ENCODE assay signal across 18 cellular contexts in genomic region chr12:121025442-121026226, GRCh38. TPM values are rescaled to one million over a fixed set of nuclear protein-coding genes. Genes with fewer than 3 reads are reported as not detected.
DNase-seq lines count a peak whose midpoint lies in the region; ATAC-seq, FAIRE-seq and TF ChIP-seq lines count a peak whose summit lies in the region.
"Had no signal": no experiment of that assay in that cellular context is flagged by ENCODE, and none has a peak within 500 bp of the region (broad histone marks: within the 10 kb centered on the region; RNA-seq: fewer than 3 reads in every experiment).

No MANE protein-coding gene starts in this region.

- H3K9me3 ChIP-seq in Peyer's patch (no peaks in the 10 kb centered on the region), small intestine (ENCODE audit: control insufficient read depth, low read depth) (no peaks in the 10 kb centered on the region)
- H3K9me3 ChIP-seq: suprapubic skin had no signal

- H3K36me3 ChIP-seq in GM23338 (ENCODE audit: insufficient read depth) (no peaks in the 10 kb centered on the region), Peyer's patch (no peaks in the 10 kb centered on the region), small intestine (ENCODE audit: control insufficient read depth in 2 of 2, insufficient read depth in 2 of 2, low read length in 2 of 2) (peaks cover 0 to under 1% of the 10 kb centered on the region in 2 donors)
- H3K36me3 ChIP-seq: suprapubic skin had no signal

- no peaks in the 10 kb centered on the region for H4K20me1 ChIP-seq in GM23338 (replicated peaks; ENCODE audit: insufficient read depth)

- H3K27me3 ChIP-seq in GM23338 (ENCODE audit: insufficient read depth) = no peaks in the 10 kb centered on the region
- H3K27me3 ChIP-seq in Peyer's patch = no peaks in the 10 kb centered on the region
- no peaks in the 10 kb centered on the region for H3K27me3 ChIP-seq in small intestine (ENCODE audit: control insufficient read depth in 2 of 2, insufficient read depth in 2 of 2, low read length in 2 of 2)
- H3K27me3 ChIP-seq: suprapubic skin had no signal

- no peak for ATAC-seq in GM23338
- peak; percentile 90 for ATAC-seq in left lobe of liver
- ATAC-seq: activated CD8-positive, alpha-beta T cell treated with anti-CD3 and anti-CD28 coated beads, Interleukin-2, amount 10 ng/mL, durations not matched to agents 7 days and 5 days; activated naive CD8-positive, alpha-beta T cell treated with anti-CD3 and anti-CD28 coated beads, Interleukin-2, amount 50 U/mL, for 24 hours; activated T-helper 17 cell treated with anti-CD3 and anti-CD28 coated beads, Interleukin-2, amount 50 U/mL, for 72 hours; left ventricle myocardium superior had no signal

- H3K4me3 Mint-ChIP-seq in GM23338 = no peak overlapping the region
- H3K4me3 Mint-ChIP-seq: activated CD8-positive, alpha-beta T cell treated with anti-CD3 and anti-CD28 coated beads, Interleukin-2, amount 10 ng/mL, durations not matched to agents 7 days and 5 days; activated naive CD8-positive, alpha-beta T cell treated with anti-CD3 and anti-CD28 coated beads, Interleukin-2, amount 50 U/mL, for 24 hours; activated T-helper 17 cell treated with anti-CD3 and anti-CD28 coated beads, Interleukin-2, amount 50 U/mL, for 72 hours; nephron had no signal

- no peak overlapping the region for H3K4me2 ChIP-seq in GM23338

- H3K36me3 Mint-ChIP-seq in GM23338 (ENCODE audit: low read depth) = no peaks in the 10 kb centered on the region

- no peaks in the 10 kb centered on the region for H3K4me1 Mint-ChIP-seq in GM23338
- H3K4me1 Mint-ChIP-seq: activated naive CD8-positive, alpha-beta T cell treated with anti-CD3 and anti-CD28 coated beads, Interleukin-2, amount 50 U/mL, for 24 hours; activated T-helper 17 cell treated with anti-CD3 and anti-CD28 coated beads, Interleukin-2, amount 50 U/mL, for 72 hours; nephron had no signal

- TF ChIP-seq CTCF in GM23338 (conservative IDR thresholded peaks at IDR 0.05; ENCODE audit: low read depth in 2 of 2) (no peak), Peyer's patch (IDR thresholded peaks at IDR 0.05) (no peak)

- FAIRE-seq in small intestine (lab: Jason Lieb, UNC) = no peak
- no peak for FAIRE-seq in frontal cortex (lab: Jason Lieb, UNC)
- FAIRE-seq: bronchial epithelial cell had no signal

- no peak for TF ChIP-seq POLR2A in Peyer's patch (IDR thresholded peaks at IDR 0.05)

- H3K9me3 Mint-ChIP-seq in GM23338 = no peaks in the 10 kb centered on the region
- H3K9me3 Mint-ChIP-seq: activated naive CD8-positive, alpha-beta T cell treated with anti-CD3 and anti-CD28 coated beads, Interleukin-2, amount 50 U/mL, for 24 hours; activated T-helper 17 cell treated with anti-CD3 and anti-CD28 coated beads, Interleukin-2, amount 50 U/mL, for 72 hours; nephron had no signal

- H3K27ac ChIP-seq in GM23338 (ENCODE audit: low read depth) = no peak overlapping the region
- H3K27ac ChIP-seq in Peyer's patch = peak overlapping the region in 3 of 4 donors; percentile 40 to 83 (median 80)
- H3K27ac ChIP-seq in small intestine (ENCODE audit: low read depth in 1 of 2, low read length in 1 of 2) = peak overlapping the region; percentile 88 to 92
- H3K27ac ChIP-seq: C4-2B, suprapubic skin had no signal

- H3K9me2 ChIP-seq in GM23338 (ENCODE audit: insufficient read depth) = no peaks in the 10 kb centered on the region; the same call in 1 of the 2 replicates

- H3K4me1 ChIP-seq in GM23338 (ENCODE audit: insufficient read depth) (no peaks in the 10 kb centered on the region), Peyer's patch (no peaks in the 10 kb centered on the region), small intestine (ENCODE audit: control insufficient read depth in 2 of 2, insufficient read depth in 1 of 2, low read depth in 1 of 2, low read length in 1 of 2) (peaks cover 0 to 2% of the 10 kb centered on the region in 2 donors)
- H3K4me1 ChIP-seq: suprapubic skin had no signal

- 39 to 73% (median 59%) methylated on average over 11 of the region's 11 CpGs for WGBS in small intestine, 3 donors

- H3K79me2 ChIP-seq in GM23338 (replicated peaks; ENCODE audit: insufficient read depth) = no peaks in the 10 kb centered on the region

- no peaks in the 10 kb centered on the region for H3F3A ChIP-seq in GM23338 (replicated peaks; ENCODE audit: low read depth)

- H3K4me3 ChIP-seq in GM23338 = no peak overlapping the region
- no peak overlapping the region for H3K4me3 ChIP-seq in Peyer's patch
- H3K4me3 ChIP-seq in small intestine (ENCODE audit: low read depth in 1 of 2, low read length in 2 of 2) = no peak overlapping the region
- H3K4me3 ChIP-seq: suprapubic skin had no signal

- no peak overlapping the region for H3K27ac Mint-ChIP-seq in GM23338
- H3K27ac Mint-ChIP-seq: activated CD8-positive, alpha-beta T cell treated with anti-CD3 and anti-CD28 coated beads, Interleukin-2, amount 10 ng/mL, durations not matched to agents 7 days and 5 days; activated naive CD8-positive, alpha-beta T cell treated with anti-CD3 and anti-CD28 coated beads, Interleukin-2, amount 50 U/mL, for 24 hours; activated T-helper 17 cell treated with anti-CD3 and anti-CD28 coated beads, Interleukin-2, amount 50 U/mL, for 72 hours; nephron had no signal

- no peak for DNase-seq in GM23338 (ENCODE audit: low spot score)
- peak in 2 of 3 donors; percentile 83 to 87 for DNase-seq in Peyer's patch
- DNase-seq in left lobe of liver (ENCODE audit: low spot score) = peak; percentile 90
- peak; percentile 96 for DNase-seq in small intestine
- DNase-seq in NCI-H82 (lab: John Stamatoyannopoulos, UW) = no peak
- no peak for DNase-seq in OCI-M1 (lab: John Stamatoyannopoulos, UW)
- no peak for DNase-seq in frontal cortex (ENCODE audit: low spot score in 2 of 2)
- DNase-seq: activated CD8-positive, alpha-beta T cell treated with anti-CD3 and anti-CD28 coated beads, Interleukin-2, amount 10 ng/mL, durations not matched to agents 7 days and 5 days; activated naive CD8-positive, alpha-beta T cell treated with anti-CD3 and anti-CD28 coated beads, Interleukin-2, amount 50 U/mL, for 24 hours; DMS53; effector memory CD4-positive, alpha-beta T cell; left ventricle myocardium superior; RPMI8226 had no signal

- peak overlapping the region; percentile 66; the same call in 1 of the 2 replicates for H2AFZ ChIP-seq in GM23338

- H3K27me3 Mint-ChIP-seq in GM23338 (ENCODE audit: insufficient read depth, low read depth, poor library complexity) = peaks cover 12% of the 10 kb centered on the region
- H3K27me3 Mint-ChIP-seq: activated naive CD8-positive, alpha-beta T cell treated with anti-CD3 and anti-CD28 coated beads, Interleukin-2, amount 50 U/mL, for 24 hours; activated T-helper 17 cell treated with anti-CD3 and anti-CD28 coated beads, Interleukin-2, amount 50 U/mL, for 72 hours had no signal

TF ChIP-seq in GM23338, 12 proteins besides CTCF, POLR2A, EP300 and RAD21 (continues in another document):
- TF ChIP-seq CREB1 (CRISPR knock-in tag; IDR thresholded peaks at IDR 0.05; ENCODE audit: low read depth) = no peak

RNA-seq across cellular contexts. Expression of gene C12orf43, which starts 9.3 kb away (rescaled TPM):
- 9.8 and 15.2 TPM in 2 replicates for total RNA-seq in GM23338 (2014; rRNA removed; shearing (Covaris generic))
- 19.6 and 20.7 TPM in 2 replicates for polyA plus RNA-seq in GM23338 (2016; fragmentation: Nextera tagmentation; extraction: Ambion mirVana)
- 10 to 100 TPM in 2 of 4 donors, 1 to 10 TPM in 2; 7.6 to 16.5 (median 12.0) TPM for total RNA-seq in Peyer's patch
- total RNA-seq in left lobe of liver = 8.0 TPM
- 10 to 100 TPM in 1 of 3 donors, 1 to 10 TPM in 2; 4.5 to 11.4 (median 5.1) TPM for polyA plus RNA-seq in small intestine
- total RNA-seq in frontal cortex = 12.2 TPM

RNA-seq across cellular contexts. Expression of gene OASL, which starts 13.4 kb away (rescaled TPM):
- total RNA-seq in GM23338 (2014; rRNA removed; shearing (Covaris generic)) = not detected in 2 replicates
- not detected in 2 replicates for polyA plus RNA-seq in GM23338 (2016; fragmentation: Nextera tagmentation; extraction: Ambion mirVana)
- 1 to 10 TPM in 1 of 4 donors, under 1 TPM in 2, not detected in 1; 0.66 to 1.2 (median 0.94) TPM for total RNA-seq in Peyer's patch
- 2.5 TPM for total RNA-seq in left lobe of liver
- polyA plus RNA-seq in small intestine = 1 to 10 TPM; 1.7 to 3.0 (median 2.2) TPM
- total RNA-seq in frontal cortex = not detected

RNA-seq across cellular contexts. Expression of gene HNF1A, which starts 47.3 kb away (rescaled TPM):
- not detected in 2 replicates for total RNA-seq in GM23338 (2014; rRNA removed; shearing (Covaris generic))
- 0.10 and 0.11 TPM in 2 replicates for polyA plus RNA-seq in GM23338 (2016; fragmentation: Nextera tagmentation; extraction: Ambion mirVana)
- total RNA-seq in Peyer's patch = 10 to 100 TPM; 15.7 to 93.6 (median 57.0) TPM
- total RNA-seq in left lobe of liver = 23.8 TPM
- polyA plus RNA-seq in small intestine = 10 to 100 TPM; 23.0 to 42.3 (median 32.2) TPM
- total RNA-seq in frontal cortex = not detected
- total RNA-seq: activated CD8-positive, alpha-beta T cell treated with anti-CD3 and anti-CD28 coated beads, Interleukin-2, amount 10 ng/mL, durations not matched to agents 7 days and 5 days; activated T-helper 17 cell treated with anti-CD3 and anti-CD28 coated beads, Interleukin-2, amount 50 U/mL, for 72 hours; bronchial epithelial cell; left ventricle myocardium superior had no signal

Comparison
In these comparisons a context has a peak if more than half of its experiments do, and no peak if none do; other contexts are left out.
1. DNase-seq: peak in Peyer's patch (2 of 3), left lobe of liver (single experiment) and small intestine (single experiment); none in GM23338 (single experiment), NCI-H82 (single experiment), OCI-M1 (single experiment) and frontal cortex (0 of 2).
2. RNA of gene HNF1A, which starts 47.3 kb away (total RNA-seq): 15.7 to 93.6 TPM in Peyer's patch and 23.8 TPM in left lobe of liver (single experiment); not detected in GM23338 and not detected in frontal cortex (single experiment); every median in the first group is over 10 times any median in the second.